23 cellular contexts compared by ENCODE assay signal in genomic region chr18:4851301-4851700, GRCh38.
DNase-seq lines count a peak whose midpoint lies in the region; ATAC-seq and TF ChIP-seq lines count a peak whose summit lies in the region.
"Had no signal": no experiment of that assay in that cellular context is flagged by ENCODE, and none has a peak within 500 bp of the region (broad histone marks: within the 10 kb centered on the region; RNA-seq: fewer than 3 reads in every experiment).

No MANE protein-coding gene starts in this region.

- TF ChIP-seq POLR2A in gastrocnemius medialis (IDR thresholded peaks at IDR 0.05), result no peak

- intact Hi-C loops in dorsolateral prefrontal cortex (cut with DNase I) (no loop called here), gastrocnemius medialis (cut with DNase I; ENCODE audit: low total_unique reads) (no loop called here)

- no peak for DNase-seq in astrocyte of the spinal cord (ENCODE audit: low read depth, low spot score)
- no peak for DNase-seq in dorsolateral prefrontal cortex
- no peak for DNase-seq in NCI-H1417 treated with DMSO at 0.1 percent for 48 hours (lab: John Stamatoyannopoulos, UW)
- DNase-seq in gastrocnemius medialis, result no peak
- no peak for DNase-seq in activated naive CD8-positive, alpha-beta T cell treated with anti-CD3 and anti-CD28 coated beads for 36 hours
- DNase-seq: 8988T; ACHN; BE2C; C1 segment of cervical spinal cord; CD4-positive, alpha-beta memory T cell; CD4-positive, CD25-positive, alpha-beta regulatory T cell; CD8-positive, alpha-beta memory T cell; COR-L47; DMS 273 treated with DMSO at 0.1 percent for 48 hours; DMS153; DMS53; DMS79; DND-41; EL; GDM1 had no signal

- no peaks in the 10 kb centered on the region for H3K36me3 ChIP-seq in BLaER1 treated with 17β-estradiol and CSF1 and Interleukin-3, amounts not matched to agents 10 nM and 100 nM
- H3K36me3 ChIP-seq in gastrocnemius medialis, result no peaks in the 10 kb centered on the region
- H3K36me3 ChIP-seq: BE2C had no signal

- peaks cover 0 to 25% (median 13%) of the 10 kb centered on the region in 10 experiments; a peak in 16 of 20 replicates for H3K4me1 ChIP-seq in BLaER1 treated with 17β-estradiol and CSF1 and Interleukin-3, amounts not matched to agents 10 nM and 100 nM
- H3K4me1 ChIP-seq in gastrocnemius medialis, result no peaks in the 10 kb centered on the region
- H3K4me1 ChIP-seq: BE2C had no signal

- ATAC-seq in gastrocnemius medialis, result no peak
- ATAC-seq: GM12878 had no signal

- H3K4me1 Mint-ChIP-seq in activated naive CD8-positive, alpha-beta T cell treated with anti-CD3 and anti-CD28 coated beads for 36 hours, result no peaks in the 10 kb centered on the region
- H3K4me1 Mint-ChIP-seq: CD14-positive monocyte; CD4-positive, alpha-beta memory T cell; CD4-positive, CD25-positive, alpha-beta regulatory T cell; CD8-positive, alpha-beta memory T cell had no signal

- no peaks in the 10 kb centered on the region for H4K20me1 ChIP-seq in BLaER1 treated with 17β-estradiol and CSF1 and Interleukin-3, amounts not matched to agents 10 nM and 100 nM

- in situ Hi-C loops in astrocyte of the spinal cord (cut with HindIII; ENCODE audit: low sequenced_read_pairs), result no loop called here
- in situ Hi-C loops in gastrocnemius medialis (cut with MboI; ENCODE audit: low sequenced_read_pairs in 4 of 4), result loop anchor here in 1 of 4 donors (25.0 kb wide), 1 partner anchor 111 kb away; no protein-coding TSS in a partner anchor

- no peak overlapping the region for H3K4me3 Mint-ChIP-seq in activated naive CD8-positive, alpha-beta T cell treated with anti-CD3 and anti-CD28 coated beads for 36 hours
- H3K4me3 Mint-ChIP-seq: CD14-positive monocyte; CD4-positive, alpha-beta memory T cell; CD4-positive, CD25-positive, alpha-beta regulatory T cell; CD8-positive, alpha-beta memory T cell had no signal

- H3K4me2 ChIP-seq in BLaER1 treated with 17β-estradiol and CSF1 and Interleukin-3, amounts not matched to agents 10 nM and 100 nM, result peak overlapping the region in 8 of 11 experiments; percentile 10 to 57 (median 30); a peak in 12 of 22 replicates

- no peaks in the 10 kb centered on the region for H3K36me3 Mint-ChIP-seq in activated naive CD8-positive, alpha-beta T cell treated with anti-CD3 and anti-CD28 coated beads for 36 hours
- H3K36me3 Mint-ChIP-seq: CD14-positive monocyte; CD4-positive, alpha-beta memory T cell; CD4-positive, CD25-positive, alpha-beta regulatory T cell; CD8-positive, alpha-beta memory T cell had no signal

- no peaks in the 10 kb centered on the region; a peak in 1 of 22 replicates for H3K9me3 ChIP-seq in BLaER1 treated with 17β-estradiol and CSF1 and Interleukin-3, amounts not matched to agents 10 nM and 100 nM (replicated peaks in 1 of 11)
- H3K9me3 ChIP-seq in gastrocnemius medialis, result no peaks in the 10 kb centered on the region
- H3K9me3 ChIP-seq: BE2C had no signal

- H3K4me3 ChIP-seq in BLaER1 treated with 17β-estradiol and CSF1 and Interleukin-3, amounts not matched to agents 10 nM and 100 nM, result no peak overlapping the region
- H3K4me3 ChIP-seq in astrocyte of the spinal cord (ENCODE audit: low read depth, low read length) (no peak overlapping the region), dorsolateral prefrontal cortex (no peak overlapping the region), gastrocnemius medialis (no peak overlapping the region)
- H3K4me3 ChIP-seq: GM12878 had no signal

- TF ChIP-seq CTCF in astrocyte of the spinal cord (IDR thresholded peaks at IDR 0.05; ENCODE audit: low read depth, low read length) (peak; percentile 1), dorsolateral prefrontal cortex (IDR thresholded peaks at IDR 0.05 in 54 of 56, conservative IDR thresholded peaks at IDR 0.05 in 2 of 56; ENCODE audit: low read depth in 1 of 56, partially characterized antibody in 56 of 56) (no peak), gastrocnemius medialis (IDR thresholded peaks at IDR 0.05 in 4 of 5, conservative IDR thresholded peaks at IDR 0.05 in 1 of 5) (no peak)

- no peaks in the 10 kb centered on the region for H3K27me3 ChIP-seq in BLaER1 treated with 17β-estradiol and CSF1 and Interleukin-3, amounts not matched to agents 10 nM and 100 nM
- no peaks in the 10 kb centered on the region for H3K27me3 ChIP-seq in dorsolateral prefrontal cortex
- H3K27me3 ChIP-seq in gastrocnemius medialis, result no peaks in the 10 kb centered on the region
- H3K27me3 ChIP-seq: BE2C had no signal

- no peaks in the 10 kb centered on the region for H3K9me3 Mint-ChIP-seq in activated naive CD8-positive, alpha-beta T cell treated with anti-CD3 and anti-CD28 coated beads for 36 hours

- no peak overlapping the region for H3K27ac Mint-ChIP-seq in activated naive CD8-positive, alpha-beta T cell treated with anti-CD3 and anti-CD28 coated beads for 36 hours
- H3K27ac Mint-ChIP-seq: CD14-positive monocyte; CD4-positive, alpha-beta memory T cell; CD4-positive, CD25-positive, alpha-beta regulatory T cell; CD8-positive, alpha-beta memory T cell had no signal

- peak overlapping the region in 6 of 11 experiments; percentile 31 to 67 (median 48); a peak in 9 of 22 replicates for H3K27ac ChIP-seq in BLaER1 treated with 17β-estradiol and CSF1 and Interleukin-3, amounts not matched to agents 10 nM and 100 nM
- H3K27ac ChIP-seq in dorsolateral prefrontal cortex (peak overlapping the region in 32 of 59 donors; percentile 4 to 76 (median 38)), gastrocnemius medialis (no peak overlapping the region)

- no peak overlapping the region for H3K9ac ChIP-seq in BLaER1 treated with 17β-estradiol and CSF1 and Interleukin-3, amounts not matched to agents 10 nM and 100 nM

- no peaks in the 10 kb centered on the region for H3K27me3 Mint-ChIP-seq in activated naive CD8-positive, alpha-beta T cell treated with anti-CD3 and anti-CD28 coated beads for 36 hours
- H3K27me3 Mint-ChIP-seq: CD4-positive, alpha-beta memory T cell; CD4-positive, CD25-positive, alpha-beta regulatory T cell; CD8-positive, alpha-beta memory T cell had no signal

Comparison
In these comparisons a context has a peak if more than half of its experiments do, and no peak if none do; other contexts are left out.
1. H3K27ac ChIP-seq: peak in BLaER1 treated with 17β-estradiol and CSF1 and Interleukin-3, amounts not matched to agents 10 nM and 100 nM (6 of 11) and dorsolateral prefrontal cortex (32 of 59); none in gastrocnemius medialis (0 of 4).